Comparison of ENCODE assay signal across 1 cellular context in the genomic region with DNA sequence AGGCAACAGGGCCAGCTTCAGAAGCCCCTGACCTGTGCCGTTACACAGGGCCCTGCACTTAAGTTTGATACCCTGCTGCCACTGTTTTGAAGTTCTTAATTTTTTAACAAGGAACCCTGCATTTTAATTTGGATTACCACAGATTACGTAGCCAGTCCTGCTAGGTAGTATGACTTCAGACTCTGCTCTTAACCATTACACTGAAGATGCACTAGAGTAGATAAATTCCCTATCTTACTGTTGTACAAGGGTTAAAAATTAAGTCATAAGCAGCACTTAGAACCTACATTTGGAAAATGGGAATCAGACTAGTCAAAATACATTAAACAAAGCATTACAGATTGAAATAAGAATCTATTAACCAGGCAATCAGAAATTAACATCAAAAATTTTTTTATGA.
TF ChIP-seq lines count a peak whose summit lies in the region.

No MANE protein-coding gene starts in this region.

TF ChIP-seq in H1, 55 proteins besides CTCF, POLR2A, EP300 and RAD21:
- no peak for TF ChIP-seq KDM5A (IDR thresholded peaks at IDR 0.05; ENCODE audit: low read length)
- no peak for TF ChIP-seq SIX5 (IDR thresholded peaks at IDR 0.05; ENCODE audit: low read depth, low read length)
